23 cellular contexts compared by ENCODE assay signal in the genomic region with DNA sequence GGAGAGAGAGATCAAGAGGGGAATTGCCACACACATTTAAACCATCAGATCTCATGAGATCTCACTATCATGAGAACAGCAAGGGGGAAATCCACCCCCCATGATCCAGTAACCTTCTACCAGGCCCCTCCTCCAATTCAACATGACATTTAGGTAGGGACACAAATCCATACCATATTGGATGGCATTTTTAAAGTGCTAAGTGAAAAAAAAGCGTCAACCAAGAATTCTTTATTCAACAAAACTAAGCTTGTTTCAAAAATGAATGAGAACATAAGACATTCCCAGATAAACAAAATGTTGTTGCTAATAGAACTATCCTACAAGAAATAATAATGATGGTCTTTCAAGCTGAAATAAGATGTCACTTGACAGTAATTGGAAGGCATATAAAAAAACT.
DNase-seq lines count a peak whose midpoint lies in the region; ATAC-seq, FAIRE-seq and TF ChIP-seq lines count a peak whose summit lies in the region.
"Had no signal": no experiment of that assay in that cellular context is flagged by ENCODE, and none has a peak within 500 bp of the region (broad histone marks: within the 10 kb centered on the region; RNA-seq: fewer than 3 reads in every experiment).

No MANE protein-coding gene starts in this region.

- H3K27ac ChIP-seq in HEK293 (ENCODE audit: extremely low read depth, low read depth, low read length) (no peak overlapping the region), mesendoderm (ENCODE audit: low read depth, low read length) (no peak overlapping the region)
- H3K27ac ChIP-seq: 22Rv1; A549; BLaER1 treated with 17β-estradiol and CSF1 and Interleukin-3, amounts not matched to agents 10 nM and 100 nM; C4-2B had no signal

- H4K8ac ChIP-seq in mesendoderm (ENCODE audit: low read depth, low read length): no peak overlapping the region

- no peak overlapping the region for H3K23ac ChIP-seq in mesendoderm (ENCODE audit: low read length)

- H3K27me3 ChIP-seq in adipocyte (replicated peaks; ENCODE audit: control insufficient read depth, insufficient read depth, low read length): no peaks in the 10 kb centered on the region
- H3K27me3 ChIP-seq in mesendoderm (ENCODE audit: insufficient read depth, low read length, poor library complexity): no peaks in the 10 kb centered on the region
- H3K27me3 ChIP-seq: BLaER1 treated with 17β-estradiol and CSF1 and Interleukin-3, amounts not matched to agents 10 nM and 100 nM had no signal

- H3K4me3 ChIP-seq in HEK293 (ENCODE audit: low read depth, low read length) (no peak overlapping the region), adipocyte (ENCODE audit: low read length) (peak overlapping the region; percentile 8), mesendoderm (ENCODE audit: low read length) (no peak overlapping the region)
- H3K4me3 ChIP-seq: A549; BLaER1 treated with 17β-estradiol and CSF1 and Interleukin-3, amounts not matched to agents 10 nM and 100 nM had no signal

- CTCF ChIA-PET in HEK293 (lab: Yijun Ruan, JAX): no interaction called here

- TF ChIP-seq CTCF in D721Med (IDR thresholded peaks at IDR 0.05; ENCODE audit: insufficient read depth, missing control alignments): no peak
- no peak for TF ChIP-seq CTCF in HEK293 (tag by site-specific recombination; IDR thresholded peaks at IDR 0.05)

- no peak for DNase-seq in D721Med (ENCODE audit: insufficient read length, low spot score)
- DNase-seq in adipocyte (ENCODE audit: low read depth): no peak
- peak; percentile 33 for DNase-seq in mesendoderm
- DNase-seq in posterior cingulate gyrus: no peak
- DNase-seq: AML-193; Caco-2; Calu3; CD4-positive, alpha-beta T cell; CD8-positive, alpha-beta T cell; DMS 273 treated with DMSO at 0.1 percent for 48 hours; DMS153; DMS79; DND-41; EL; GDM1 had no signal

- no peaks in the 10 kb centered on the region for H3K79me1 ChIP-seq in mesendoderm (ENCODE audit: low read length)

- H2BK120ac ChIP-seq in mesendoderm (ENCODE audit: low read depth, low read length): no peak overlapping the region

- FAIRE-seq in D721Med (lab: Jason Lieb, UNC): peak; percentile 32
- FAIRE-seq: A549, GM12891 had no signal

- no peak for ATAC-seq in GM21360 (IDR thresholded peaks at IDR 0.05; ENCODE audit: unreplicated experiment)
- no peak for ATAC-seq in GM18520 (IDR thresholded peaks at IDR 0.05; ENCODE audit: unreplicated experiment)
- ATAC-seq: A549; CD8-positive, alpha-beta T cell had no signal

- no peak overlapping the region for H3K4ac ChIP-seq in mesendoderm (ENCODE audit: low read depth, low read length)

- no peak overlapping the region for H2BK5ac ChIP-seq in mesendoderm (ENCODE audit: low read length)

- no peak overlapping the region for H2BK15ac ChIP-seq in mesendoderm (replicated peaks; ENCODE audit: low read depth)

- H3K79me2 ChIP-seq in mesendoderm (ENCODE audit: control insufficient read depth, insufficient read depth, low read length): no peaks in the 10 kb centered on the region

- H3K4me1 ChIP-seq in HEK293 (ENCODE audit: control insufficient read depth, insufficient read depth, low read length) (no peaks in the 10 kb centered on the region), adipocyte (ENCODE audit: control insufficient read depth, insufficient read depth, low read length) (no peaks in the 10 kb centered on the region), mesendoderm (ENCODE audit: control insufficient read depth, low read depth, low read length) (no peaks in the 10 kb centered on the region)
- H3K4me1 ChIP-seq: A549; BLaER1 treated with 17β-estradiol and CSF1 and Interleukin-3, amounts not matched to agents 10 nM and 100 nM; Caco-2 had no signal

- POLR2A ChIA-PET in HEK293 (lab: Yijun Ruan, JAX): no interaction called here

- no CpG with 5 or more reads among the region's 1 CpG for WGBS in mesendoderm (ENCODE audit: extremely low coverage, insufficient coverage, low lambda C conversion rate)

- H2AK5ac ChIP-seq in mesendoderm (ENCODE audit: low read length): no peak overlapping the region

- H3K36me3 ChIP-seq in HEK293 (ENCODE audit: control insufficient read depth in 2 of 2, insufficient read depth in 1 of 2, low read length in 2 of 2) (no peaks in the 10 kb centered on the region), adipocyte (ENCODE audit: control insufficient read depth, insufficient read depth, low read length, severe bottlenecking) (no peaks in the 10 kb centered on the region), mesendoderm (ENCODE audit: control insufficient read depth, insufficient read depth, low read length) (no peaks in the 10 kb centered on the region)
- H3K36me3 ChIP-seq: BLaER1 treated with 17β-estradiol and CSF1 and Interleukin-3, amounts not matched to agents 10 nM and 100 nM had no signal

- intact Hi-C loops in posterior cingulate gyrus (cut with DNase I): no loop called here

- no peak overlapping the region for H4K5ac ChIP-seq in mesendoderm (ENCODE audit: low read length)

- H3K9ac ChIP-seq in adipocyte (ENCODE audit: low read length): no peak overlapping the region
- H3K9ac ChIP-seq in mesendoderm (ENCODE audit: low read length): no peak overlapping the region
- H3K9ac ChIP-seq: BLaER1 treated with 17β-estradiol and CSF1 and Interleukin-3, amounts not matched to agents 10 nM and 100 nM had no signal

- H3K18ac ChIP-seq in mesendoderm (ENCODE audit: low read length): no peak overlapping the region

- H3K4me2 ChIP-seq in mesendoderm (ENCODE audit: low read length): no peak overlapping the region
- H3K4me2 ChIP-seq: A549; BLaER1 treated with 17β-estradiol and CSF1 and Interleukin-3, amounts not matched to agents 10 nM and 100 nM had no signal

- H3K9me3 ChIP-seq in HEK293 (ENCODE audit: control insufficient read depth, insufficient read depth, low read depth, low read length) (no peaks in the 10 kb centered on the region), adipocyte (ENCODE audit: control insufficient read depth, low read length) (peaks cover 16% of the 10 kb centered on the region)
- H3K9me3 ChIP-seq: Caco-2 had no signal

- H3K56ac ChIP-seq in mesendoderm (ENCODE audit: low read length): no peak overlapping the region

TF ChIP-seq in HEK293, 187 proteins besides CTCF, POLR2A, EP300 and RAD21:
- TF ChIP-seq ZNF23 (tag by site-specific recombination; IDR thresholded peaks at IDR 0.05; ENCODE audit: borderline replicate concordance) (no peak), ZNF214 (tag by site-specific recombination; IDR thresholded peaks at IDR 0.05; ENCODE audit: borderline replicate concordance) (no peak), SETDB1 (IDR thresholded peaks at IDR 0.05; ENCODE audit: insufficient read length, low read length) (peak; percentile 96), ZNF394 (tag by site-specific recombination; IDR thresholded peaks at IDR 0.05; ENCODE audit: borderline replicate concordance) (no peak)
- TF ChIP-seq, protein P1, sequence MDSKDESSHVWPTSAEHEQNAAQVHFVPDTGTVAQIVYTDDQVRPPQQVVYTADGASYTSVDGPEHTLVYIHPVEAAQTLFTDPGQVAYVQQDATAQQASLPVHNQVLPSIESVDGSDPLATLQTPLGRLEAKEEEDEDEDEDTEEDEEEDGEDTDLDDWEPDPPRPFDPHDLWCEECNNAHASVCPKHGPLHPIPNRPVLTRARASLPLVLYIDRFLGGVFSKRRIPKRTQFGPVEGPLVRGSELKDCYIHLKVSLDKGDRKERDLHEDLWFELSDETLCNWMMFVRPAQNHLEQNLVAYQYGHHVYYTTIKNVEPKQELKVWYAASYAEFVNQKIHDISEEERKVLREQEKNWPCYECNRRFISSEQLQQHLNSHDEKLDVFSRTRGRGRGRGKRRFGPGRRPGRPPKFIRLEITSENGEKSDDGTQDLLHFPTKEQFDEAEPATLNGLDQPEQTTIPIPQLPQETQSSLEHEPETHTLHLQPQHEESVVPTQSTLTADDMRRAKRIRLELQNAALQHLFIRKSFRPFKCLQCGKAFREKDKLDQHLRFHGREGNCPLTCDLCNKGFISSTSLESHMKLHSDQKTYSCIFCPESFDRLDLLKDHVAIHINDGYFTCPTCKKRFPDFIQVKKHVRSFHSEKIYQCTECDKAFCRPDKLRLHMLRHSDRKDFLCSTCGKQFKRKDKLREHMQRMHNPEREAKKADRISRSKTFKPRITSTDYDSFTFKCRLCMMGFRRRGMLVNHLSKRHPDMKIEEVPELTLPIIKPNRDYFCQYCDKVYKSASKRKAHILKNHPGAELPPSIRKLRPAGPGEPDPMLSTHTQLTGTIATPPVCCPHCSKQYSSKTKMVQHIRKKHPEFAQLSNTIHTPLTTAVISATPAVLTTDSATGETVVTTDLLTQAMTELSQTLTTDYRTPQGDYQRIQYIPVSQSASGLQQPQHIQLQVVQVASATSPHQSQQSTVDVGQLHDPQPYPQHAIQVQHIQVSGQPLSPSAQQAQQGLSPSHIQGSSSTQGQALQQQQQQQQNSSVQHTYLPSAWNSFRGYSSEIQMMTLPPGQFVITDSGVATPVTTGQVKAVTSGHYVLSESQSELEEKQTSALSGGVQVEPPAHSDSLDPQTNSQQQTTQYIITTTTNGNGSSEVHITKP (tag by site-specific recombination; IDR thresholded peaks at IDR 0.05): no peak
